Comparison of ENCODE assay signal across 1 cellular context in genomic region chr19:56491399-56491798, GRCh38.
A peak's percentile ranks its signal among the peaks of the same experiment; 100 is the strongest.
TF ChIP-seq lines count a peak whose summit lies in the region.

No MANE protein-coding gene starts in this region.

TF ChIP-seq in H1, 55 proteins besides CTCF, POLR2A, EP300 and RAD21:
- TF ChIP-seq POU5F1 (IDR thresholded peaks at IDR 0.05; ENCODE audit: low read depth, low read length) (no peak), JUND (IDR thresholded peaks at IDR 0.05; ENCODE audit: low read length) (no peak), MAFK (IDR thresholded peaks at IDR 0.05; ENCODE audit: low read depth, low read length) (peak; percentile 82), RFX5 (IDR thresholded peaks at IDR 0.05; ENCODE audit: borderline replicate concordance, low read depth, low read length) (no peak), RBBP5 (IDR thresholded peaks at IDR 0.05; ENCODE audit: borderline replicate concordance, low read depth, low read length) (no peak), CHD2 (IDR thresholded peaks at IDR 0.05; ENCODE audit: low read length) (no peak), TEAD4 (IDR thresholded peaks at IDR 0.05; ENCODE audit: low read depth, low read length) (peak; percentile 52; the same call in 1 of the 2 replicates), BACH1 (IDR thresholded peaks at IDR 0.05; ENCODE audit: low read length) (peak; percentile 87)
